In genomic region chr22:35330258-35330861, GRCh38 we compare ENCODE assay signal across 8 cellular contexts. TPM values are rescaled to one million over a fixed set of nuclear protein-coding genes. Genes with fewer than 3 reads are reported as not detected.
DNase-seq lines count a peak whose midpoint lies in the region; ATAC-seq, FAIRE-seq and TF ChIP-seq lines count a peak whose summit lies in the region.

No MANE protein-coding gene starts in this region.

- peaks cover 56 to 81% of the 10 kb centered on the region in 2 donors for H3K36me3 Mint-ChIP-seq in stimulated activated naive B cell treated with anti-CD40 and anti-IgM and Interleukin-4, amounts not matched to agents 10 μg/mL and 1 μg/mL and 100 μg/mL, for 72 hours

- FAIRE-seq in GM12891 (lab: Jason Lieb, UNC): peak; percentile 77

- no peak for TF ChIP-seq POLR2A in GM12891 (IDR thresholded peaks at IDR 0.05; ENCODE audit: low read depth, low read length)

- no peak for DNase-seq in GM12891 (ENCODE audit: insufficient read length, low spot score)
- peak; percentile 36 for DNase-seq in T-helper 9 cell
- peak; percentile 62 for DNase-seq in astrocyte of the spinal cord (ENCODE audit: low read depth, low spot score)
- DNase-seq in lung (ENCODE audit: low spot score): peak; percentile 75
- DNase-seq in stimulated activated naive B cell treated with anti-CD40 and anti-IgM and Interleukin-4, amounts not matched to agents 10 μg/mL and 1 μg/mL and 100 μg/mL, for 72 hours: no peak
- DNase-seq in NK-92 (lab: John Stamatoyannopoulos, UW; ENCODE audit: unreplicated experiment): no peak
- DNase-seq in GM13976 (ENCODE audit: low spot score): no peak
- no peak for DNase-seq in HAP-1 (ENCODE audit: low spot score in 2 of 2)

- peaks cover 23 to 44% of the 10 kb centered on the region in 2 donors for H3K4me1 Mint-ChIP-seq in stimulated activated naive B cell treated with anti-CD40 and anti-IgM and Interleukin-4, amounts not matched to agents 10 μg/mL and 1 μg/mL and 100 μg/mL, for 72 hours

- TF ChIP-seq CTCF in astrocyte of the spinal cord (IDR thresholded peaks at IDR 0.05; ENCODE audit: low read depth, low read length) (no peak), lung (IDR thresholded peaks at IDR 0.05; ENCODE audit: control extremely low read depth, extremely low read depth) (no peak), GM13976 (IDR thresholded peaks at IDR 0.05; ENCODE audit: borderline replicate concordance, control extremely low read depth, extremely low read depth, insufficient read depth, missing control alignments) (no peak)

- H3K9me3 ChIP-seq in lung (ENCODE audit: control insufficient read depth in 2 of 2, insufficient read depth in 1 of 2, low read length in 1 of 2) (peaks cover 0 to 2% of the 10 kb centered on the region in 2 donors), HAP-1 (no peaks in the 10 kb centered on the region)

- peaks cover 24 to 59% of the 10 kb centered on the region in 2 donors for H3K36me3 ChIP-seq in lung (ENCODE audit: control insufficient read depth in 2 of 2, insufficient read depth in 2 of 2, low read length in 2 of 2)
- peaks cover 5% of the 10 kb centered on the region for H3K36me3 ChIP-seq in HAP-1 (replicated peaks)

- H3K27ac ChIP-seq in lung (ENCODE audit: low read depth in 1 of 2, low read length in 1 of 2): peak overlapping the region; percentile 34 to 81

- in situ Hi-C loops in astrocyte of the spinal cord (cut with HindIII; ENCODE audit: low sequenced_read_pairs) (no loop called here), GM13976 (cut with MboI; ENCODE audit: low sequenced_read_pairs, unreplicated experiment) (no loop called here), HAP-1 (cut with MboI; ENCODE audit: low sequenced_read_pairs) (no loop called here)

- H3K27ac Mint-ChIP-seq in stimulated activated naive B cell treated with anti-CD40 and anti-IgM and Interleukin-4, amounts not matched to agents 10 μg/mL and 1 μg/mL and 100 μg/mL, for 72 hours: peak overlapping the region; percentile 88

- no peaks in the 10 kb centered on the region for H3K9me3 Mint-ChIP-seq in stimulated activated naive B cell treated with anti-CD40 and anti-IgM and Interleukin-4, amounts not matched to agents 10 μg/mL and 1 μg/mL and 100 μg/mL, for 72 hours

- H3K4me1 ChIP-seq in lung (ENCODE audit: control insufficient read depth in 2 of 2, insufficient read depth in 2 of 2, low read length in 2 of 2) (peaks cover 0 to 5% of the 10 kb centered on the region in 2 donors), HAP-1 (no peaks in the 10 kb centered on the region)

- WGBS in lung, 2 donors: 23 to 32% methylated on average over 16 of the region's 16 CpGs

- ATAC-seq in lung (ENCODE audit: insufficient read depth, low FRiP score): peak; percentile 51
- ATAC-seq in stimulated activated naive B cell treated with anti-CD40 and anti-IgM and Interleukin-4, amounts not matched to agents 10 μg/mL and 1 μg/mL and 100 μg/mL, for 72 hours (replicated peaks): peak; percentile 21 to 25

- H3K27me3 ChIP-seq in lung (ENCODE audit: control insufficient read depth, insufficient read depth) (no peaks in the 10 kb centered on the region), HAP-1 (ENCODE audit: low read depth) (no peaks in the 10 kb centered on the region)

- no peak overlapping the region for H3K4me3 ChIP-seq in astrocyte of the spinal cord (ENCODE audit: low read depth, low read length)
- no peak overlapping the region for H3K4me3 ChIP-seq in lung
- no peak overlapping the region for H3K4me3 ChIP-seq in HAP-1

- H3K27me3 Mint-ChIP-seq in stimulated activated naive B cell treated with anti-CD40 and anti-IgM and Interleukin-4, amounts not matched to agents 10 μg/mL and 1 μg/mL and 100 μg/mL, for 72 hours: no peaks in the 10 kb centered on the region

- H3K4me3 Mint-ChIP-seq in stimulated activated naive B cell treated with anti-CD40 and anti-IgM and Interleukin-4, amounts not matched to agents 10 μg/mL and 1 μg/mL and 100 μg/mL, for 72 hours: peak overlapping the region; percentile 34 to 55

TF ChIP-seq in GM12891, 5 proteins besides CTCF, POLR2A, EP300 and RAD21:
- TF ChIP-seq POLR2AphosphoS5 (IDR thresholded peaks at IDR 0.05; ENCODE audit: low read depth, low read length) (no peak), SPI1 (IDR thresholded peaks at IDR 0.05; ENCODE audit: low read depth, low read length) (peak; percentile 52), PAX5 (IDR thresholded peaks at IDR 0.05; ENCODE audit: insufficient read depth, low read length, severe bottlenecking) (no peak)

RNA-seq across cellular contexts. Expression of gene TOM1, which starts 30.7 kb away (rescaled TPM):
- 17.6 TPM for polyA plus RNA-seq in GM12891 (2012; ENCODE audit: low read depth, missing spikeins)
- 10 to 100 TPM; 53.4 to 80.8 TPM for total RNA-seq in lung
- 100 to 1,000 TPM in 1 of 2 donors, 10 to 100 TPM in 1; 64.4 to 131 TPM for polyA plus RNA-seq in lung

RNA-seq across cellular contexts. Expression of gene HMOX1, which starts 50.5 kb away (rescaled TPM):
- polyA plus RNA-seq in GM12891 (2012; ENCODE audit: low read depth, missing spikeins): 16.0 TPM
- 100 to 1,000 TPM in 1 of 2 donors, 10 to 100 TPM in 1; 59.9 to 151 TPM for total RNA-seq in lung
- 100 to 1,000 TPM; 120 to 930 TPM for polyA plus RNA-seq in lung

Comparison
In these comparisons a context has a peak if more than half of its experiments do, and no peak if none do; other contexts are left out.
1. DNase-seq: peak in T-helper 9 cell (single experiment), astrocyte of the spinal cord (single experiment) and lung (single experiment); none in GM12891 (single experiment), stimulated activated naive B cell treated with anti-CD40 and anti-IgM and Interleukin-4, amounts not matched to agents 10 μg/mL and 1 μg/mL and 100 μg/mL, for 72 hours (single experiment), NK-92 (single experiment), GM13976 (single experiment) and HAP-1 (0 of 2).